8 cellular contexts compared by ENCODE assay signal in the genomic region with DNA sequence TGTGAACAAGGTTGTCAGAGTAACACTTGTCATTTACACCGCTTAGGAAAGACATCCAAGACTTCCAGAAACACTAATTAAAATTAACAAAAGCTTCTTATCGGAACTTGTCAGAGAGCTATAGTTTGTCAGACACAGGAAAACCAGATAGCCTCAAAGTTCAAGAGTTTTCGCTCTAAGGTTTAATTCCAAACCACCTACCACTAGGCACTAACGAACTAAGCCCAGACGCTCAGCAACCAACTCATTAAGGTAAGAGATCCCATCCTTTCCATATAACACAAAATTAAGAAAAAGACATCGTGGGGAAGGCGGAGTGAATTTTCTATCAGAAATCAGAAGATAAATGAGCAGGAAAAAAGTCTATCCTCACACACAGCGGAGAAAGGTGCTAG. TPM values are rescaled to one million over a fixed set of nuclear protein-coding genes. Genes with fewer than 3 reads are reported as not detected.
DNase-seq lines count a peak whose midpoint lies in the region; ATAC-seq, FAIRE-seq and TF ChIP-seq lines count a peak whose summit lies in the region.

No MANE protein-coding gene starts in this region.

- H3K9me3 Mint-ChIP-seq in WTC11 = no peaks in the 10 kb centered on the region

- TF ChIP-seq CTCF in WTC11 (IDR thresholded peaks at IDR 0.05) = no peak

- 0 out of 2 replicates have a peak, but pooled peaks cover 4% of the 10 kb centered on the region for H3K36me3 Mint-ChIP-seq in WTC11

- DNase-seq in AG08396 (ENCODE audit: low spot score) (peak; percentile 3), WTC11 (ENCODE audit: low spot score) (no peak), hepatic stellate cell (ENCODE audit: low spot score) (peak; percentile 11), small intestine (no peak), HCEC 1CT (no peak), dermis blood vessel endothelial cell (no peak)

- peak overlapping the region; percentile 37 to 88 for H3K27ac ChIP-seq in small intestine (ENCODE audit: low read depth in 1 of 2, low read length in 1 of 2)

- H3K27me3 ChIP-seq in small intestine (ENCODE audit: control insufficient read depth in 2 of 2, insufficient read depth in 2 of 2, low read length in 2 of 2) = no peaks in the 10 kb centered on the region

- 0 to 1% (median 1%) methylated on average over 8 of the region's 8 CpGs for whole genome bisulfite sequencing in small intestine, 3 donors

- ATAC-seq in GM18505 (IDR thresholded peaks at IDR 0.05; ENCODE audit: unreplicated experiment) (peak; percentile 6), HG03135 (IDR thresholded peaks at IDR 0.05; ENCODE audit: unreplicated experiment) (peak; percentile 8), WTC11 (no peak)

- no peaks in the 10 kb centered on the region for H3K27me3 Mint-ChIP-seq in WTC11 (ENCODE audit: low read depth)

- peak overlapping the region; percentile 86 for H3K27ac Mint-ChIP-seq in WTC11

- CTCF ChIA-PET in WTC11 (lab: Charles Lee) = no interaction called here

- TF ChIP-seq POLR2A in GM18505 (IDR thresholded peaks at IDR 0.05; ENCODE audit: borderline replicate concordance, extremely low read depth, insufficient read depth, insufficient read length) = no peak

- no peaks in the 10 kb centered on the region for H3K4me1 ChIP-seq in small intestine (ENCODE audit: control insufficient read depth in 2 of 2, insufficient read depth in 1 of 2, low read depth in 1 of 2, low read length in 1 of 2)

- POLR2A ChIA-PET in WTC11 (lab: Charles Lee) = no interaction called here

- H3K4me3 ChIP-seq in small intestine (ENCODE audit: low read depth in 1 of 2, low read length in 2 of 2) = peak overlapping the region; percentile 79

- no peaks in the 10 kb centered on the region for H3K9me3 ChIP-seq in small intestine (ENCODE audit: control insufficient read depth, low read depth)

- peak overlapping the region; percentile 96 for H3K4me3 Mint-ChIP-seq in WTC11

- peaks cover 26% of the 10 kb centered on the region for H3K4me1 Mint-ChIP-seq in WTC11

- peaks cover 0 to 3% of the 10 kb centered on the region in 2 donors for H3K36me3 ChIP-seq in small intestine (ENCODE audit: control insufficient read depth in 2 of 2, insufficient read depth in 2 of 2, low read length in 2 of 2)

- FAIRE-seq in small intestine (lab: Jason Lieb, UNC) = no peak

TF ChIP-seq in WTC11, 78 proteins besides CTCF, POLR2A, EP300 and RAD21:
- no peak for TF ChIP-seq ZNF138 (CRISPR knock-in tag; conservative IDR thresholded peaks at IDR 0.05)
- TF ChIP-seq TP53 (CRISPR knock-in tag; IDR thresholded peaks at IDR 0.05) = no peak

RNA-seq across cellular contexts. Expression of a gene that starts 0.4 kb away (rescaled TPM):
- total RNA-seq in WTC11 (2021) (24.1 to 29.6 TPM (median 27.4 TPM) in 3 replicates), dermis blood vessel endothelial cell (8.8 and 12.3 TPM in 2 replicates)
- polyA plus RNA-seq in small intestine = 10 to 100 TPM; 13.2 to 22.5 (median 15.2) TPM

RNA-seq across cellular contexts. Expression of a gene that starts 0.6 kb away (rescaled TPM):
- total RNA-seq in WTC11 (2021) (14.6 to 21.2 TPM (median 15.6 TPM) in 3 replicates), dermis blood vessel endothelial cell (17.5 and 18.9 TPM in 2 replicates)
- 1 to 10 TPM; 5.4 to 9.2 (median 6.5) TPM for polyA plus RNA-seq in small intestine

Comparison
In these comparisons a context has a peak if more than half of its experiments do, and no peak if none do; other contexts are left out.
1. DNase-seq: peak in AG08396 (single experiment) and hepatic stellate cell (single experiment); none in WTC11 (single experiment), small intestine (single experiment), HCEC 1CT (single experiment) and dermis blood vessel endothelial cell (single experiment).